Comparison of ENCODE assay signal across 32 cellular contexts in genomic region chr17:2821868-2822267, GRCh38.
"Had no signal": no experiment of that assay in that cellular context is flagged by ENCODE, and none has a peak within 500 bp of the region (broad histone marks: within the 10 kb centered on the region; RNA-seq: fewer than 3 reads in every experiment).

No MANE protein-coding gene starts in this region.

- H3K9me3 ChIP-seq: esophagus muscularis mucosa, heart left ventricle, left ventricle myocardium inferior, pancreas, prostate gland, stomach, thyroid gland, upper lobe of left lung, vagina had no signal

- ATAC-seq: activated naive CD8-positive, alpha-beta T cell treated with anti-CD3 and anti-CD28 coated beads, Interleukin-2, amount 50 U/mL, for 24 hours; activated T-cell treated with anti-CD3 and anti-CD28 coated beads, Interleukin-2, amount 50 U/mL, for 4 hours; foreskin keratinocyte; heart left ventricle; pancreas; stimulated activated memory B cell treated with anti-CD40 and anti-IgM and Interleukin-4, amounts not matched to agents 10 μg/mL and 1 μg/mL and 100 μg/mL, for 72 hours had no signal

- H3K36me3 ChIP-seq: esophagus muscularis mucosa, heart left ventricle, left ventricle myocardium inferior, pancreas, prostate gland, stomach, thyroid gland, upper lobe of left lung, vagina had no signal

- DNase-seq: activated CD4-positive, alpha-beta memory T cell treated with anti-CD3 and anti-CD28 coated beads, Interleukin-2, amount 10 ng/mL, durations not matched to agents 7 days and 5 days; activated CD4-positive, alpha-beta T cell treated with anti-CD3 and anti-CD28 coated beads, Interleukin-2, amount 10 ng/mL, durations not matched to agents 24 days and 14 days; activated CD4-positive, CD25-positive, alpha-beta regulatory T cell treated with anti-CD3 and anti-CD28 coated beads, Interleukin-2, amount 50 U/mL, for 72 hours; activated naive CD8-positive, alpha-beta T cell treated with anti-CD3 and anti-CD28 coated beads, Interleukin-2, amount 50 U/mL, for 24 hours; activated T-cell treated with anti-CD3 and anti-CD28 coated beads, Interleukin-2, amount 50 U/mL, for 4 hours; amygdala; central memory CD4-positive, alpha-beta T cell; foreskin keratinocyte; heart left ventricle; hypothalamus; kidney glomerular epithelial cell; left ventricle myocardium inferior; mesendoderm; nephron progenitor cell; nucleus accumbens; pancreas; retina; stimulated activated CD4-positive, alpha-beta T cell treated with anti-CD3 and anti-CD28 coated beads, Interleukin-1b, Interleukin-23, amount 100 ng/mL, for 48 hours; stimulated activated CD4-positive, alpha-beta T cell treated with anti-CD3 and anti-CD28 coated beads, Interleukin-4, amount 100 ng/mL, for 4 hours; stimulated activated CD8-positive, alpha-beta memory T cell treated with anti-CD3 and anti-CD28 coated beads, Interleukin-4, amount 100 ng/mL, for 48 hours; stomach; T-helper 2 cell; thyroid gland; upper lobe of left lung had no signal

- H3K36me3 Mint-ChIP-seq: stimulated activated memory B cell treated with anti-CD40 and anti-IgM and Interleukin-4, amounts not matched to agents 10 μg/mL and 1 μg/mL and 100 μg/mL, for 72 hours had no signal

- H3K4me3 Mint-ChIP-seq: activated CD4-positive, alpha-beta memory T cell treated with anti-CD3 and anti-CD28 coated beads, Interleukin-2, amount 10 ng/mL, durations not matched to agents 7 days and 5 days; activated CD4-positive, alpha-beta T cell treated with anti-CD3 and anti-CD28 coated beads, Interleukin-2, amount 10 ng/mL, durations not matched to agents 24 days and 14 days; activated naive CD4-positive, alpha-beta T cell treated with anti-CD3 and anti-CD28 coated beads, Interleukin-2, amount 50 U/mL, for 24 hours; activated naive CD8-positive, alpha-beta T cell treated with anti-CD3 and anti-CD28 coated beads, Interleukin-2, amount 50 U/mL, for 24 hours; activated T-cell treated with anti-CD3 and anti-CD28 coated beads, Interleukin-2, amount 50 U/mL, for 4 hours; nephron progenitor cell; stimulated activated memory B cell treated with anti-CD40 and anti-IgM and Interleukin-4, amounts not matched to agents 10 μg/mL and 1 μg/mL and 100 μg/mL, for 72 hours had no signal

- FAIRE-seq: pancreas had no signal

- H3K9me3 Mint-ChIP-seq: activated CD4-positive, alpha-beta memory T cell treated with anti-CD3 and anti-CD28 coated beads, Interleukin-2, amount 10 ng/mL, durations not matched to agents 7 days and 5 days; activated CD4-positive, alpha-beta T cell treated with anti-CD3 and anti-CD28 coated beads, Interleukin-2, amount 10 ng/mL, durations not matched to agents 24 days and 14 days; activated naive CD4-positive, alpha-beta T cell treated with anti-CD3 and anti-CD28 coated beads, Interleukin-2, amount 50 U/mL, for 24 hours; activated naive CD8-positive, alpha-beta T cell treated with anti-CD3 and anti-CD28 coated beads, Interleukin-2, amount 50 U/mL, for 24 hours; activated T-cell treated with anti-CD3 and anti-CD28 coated beads, Interleukin-2, amount 50 U/mL, for 4 hours; activated T-helper 2 cell treated with anti-CD3 and anti-CD28 coated beads, Interferon-gamma antibody, Interleukin-2, Interleukin-4, amounts not matched to agents 10 μg/mL and 5 μg/mL and 100 μg/mL, durations not matched to agents 14 hours and 24 hours and 36 hours; nephron progenitor cell; stimulated activated memory B cell treated with anti-CD40 and anti-IgM and Interleukin-4, amounts not matched to agents 10 μg/mL and 1 μg/mL and 100 μg/mL, for 72 hours had no signal

- H3K4me2 ChIP-seq: smooth muscle cell had no signal

- H3K4me1 Mint-ChIP-seq: nephron progenitor cell had no signal

- H3K4me3 ChIP-seq: esophagus muscularis mucosa, heart left ventricle, left ventricle myocardium inferior, lung, pancreas, prostate gland, smooth muscle cell, stomach, thyroid gland, upper lobe of left lung, vagina had no signal

- H3K27ac Mint-ChIP-seq: activated CD4-positive, alpha-beta memory T cell treated with anti-CD3 and anti-CD28 coated beads, Interleukin-2, amount 10 ng/mL, durations not matched to agents 7 days and 5 days; activated CD4-positive, alpha-beta T cell treated with anti-CD3 and anti-CD28 coated beads, Interleukin-2, amount 10 ng/mL, durations not matched to agents 24 days and 14 days; activated naive CD4-positive, alpha-beta T cell treated with anti-CD3 and anti-CD28 coated beads, Interleukin-2, amount 50 U/mL, for 24 hours; activated naive CD8-positive, alpha-beta T cell treated with anti-CD3 and anti-CD28 coated beads, Interleukin-2, amount 50 U/mL, for 24 hours; activated T-helper 2 cell treated with anti-CD3 and anti-CD28 coated beads, Interferon-gamma antibody, Interleukin-2, Interleukin-4, amounts not matched to agents 10 μg/mL and 5 μg/mL and 100 μg/mL, durations not matched to agents 14 hours and 24 hours and 36 hours; nephron progenitor cell; stimulated activated memory B cell treated with anti-CD40 and anti-IgM and Interleukin-4, amounts not matched to agents 10 μg/mL and 1 μg/mL and 100 μg/mL, for 72 hours had no signal

- H3K4me1 ChIP-seq: esophagus muscularis mucosa, foreskin keratinocyte, left ventricle myocardium inferior, pancreas, prostate gland, stomach, thyroid gland, vagina had no signal

- H3K27me3 ChIP-seq: foreskin keratinocyte, pancreas, thyroid gland, upper lobe of left lung, vagina had no signal

- H3K27me3 Mint-ChIP-seq: activated naive CD4-positive, alpha-beta T cell treated with anti-CD3 and anti-CD28 coated beads, Interleukin-2, amount 50 U/mL, for 24 hours; stimulated activated memory B cell treated with anti-CD40 and anti-IgM and Interleukin-4, amounts not matched to agents 10 μg/mL and 1 μg/mL and 100 μg/mL, for 72 hours had no signal

- H3K27ac ChIP-seq: esophagus muscularis mucosa, foreskin keratinocyte, heart left ventricle, left ventricle myocardium inferior, pancreas, prostate gland, stomach, thyroid gland, upper lobe of left lung, vagina had no signal
